17 cellular contexts compared by ENCODE assay signal in the genomic region with DNA sequence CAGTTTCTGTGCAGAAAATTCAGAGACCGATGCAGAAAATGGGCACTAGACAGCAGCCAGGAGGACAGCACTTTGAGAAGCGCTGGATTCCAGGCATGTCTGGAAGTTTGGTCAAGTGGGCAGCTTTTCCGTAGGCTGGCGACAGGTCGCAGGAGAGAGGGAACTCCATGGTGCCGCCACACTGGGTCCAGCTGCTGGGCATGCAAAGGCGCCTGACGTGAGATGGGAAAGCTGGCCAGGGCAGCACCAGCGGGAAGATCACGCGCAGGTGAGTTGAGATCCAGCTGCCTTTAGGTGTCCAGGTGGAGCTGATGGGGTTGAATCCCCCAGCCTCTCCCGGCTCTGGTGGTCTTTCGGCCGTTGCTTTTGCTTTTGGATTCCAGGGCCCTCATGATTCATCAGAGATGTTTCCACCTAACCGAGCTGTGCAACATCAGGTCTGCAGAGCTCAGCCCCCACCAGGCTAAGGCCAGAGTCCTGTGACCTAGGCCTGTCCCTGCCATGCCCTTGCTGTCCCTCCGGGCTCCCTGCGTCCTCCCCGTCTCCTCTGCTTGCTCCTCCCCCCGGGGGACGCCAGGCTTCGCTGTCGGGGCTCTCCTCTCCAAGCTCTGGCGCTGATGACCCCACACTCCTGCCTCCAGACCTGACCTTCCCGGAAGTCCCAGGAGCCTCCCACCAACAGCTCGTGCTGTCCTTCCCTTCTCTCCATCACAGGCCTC.
A peak's percentile ranks its signal among the peaks of the same experiment; 100 is the strongest.
DNase-seq lines count a peak whose midpoint lies in the region; ATAC-seq, FAIRE-seq and TF ChIP-seq lines count a peak whose summit lies in the region.
"Had no signal": no experiment of that assay in that cellular context is flagged by ENCODE, and none has a peak within 500 bp of the region (broad histone marks: within the 10 kb centered on the region; RNA-seq: fewer than 3 reads in every experiment).

No MANE protein-coding gene starts in this region.

- H3T11ph ChIP-seq in H9 (ENCODE audit: low read length), result no peak overlapping the region

- H2BK12ac ChIP-seq in H9 (ENCODE audit: insufficient read length, low read depth, low read length), result no peak overlapping the region

- TF ChIP-seq CTCF in H9 (conservative IDR thresholded peaks at IDR 0.05) (no peak), endodermal cell (conservative IDR thresholded peaks at IDR 0.05) (no peak), progenitor cell of endocrine pancreas (IDR thresholded peaks at IDR 0.05; ENCODE audit: unreplicated experiment) (no peak)

- no peaks in the 10 kb centered on the region for H3K79me2 ChIP-seq in H9 (ENCODE audit: insufficient read depth, low read length)

- DNase-seq in H7 (peak; percentile 49), H9 (no peak), endodermal cell (peak; percentile 35), progenitor cell of endocrine pancreas (ENCODE audit: low spot score, unreplicated experiment) (no peak), frontal cortex (ENCODE audit: low spot score in 2 of 2) (no peak)
- no peak for DNase-seq in stimulated activated CD4-positive, alpha-beta T cell treated with anti-CD3 and anti-CD28 coated beads, Interleukin-15, amount 100 ng/mL, for 24 hours
- DNase-seq: CD4-positive, alpha-beta T cell; DMS79 treated with DMSO at 0.1 percent for 48 hours; NCI-H1105 treated with DMSO at 0.1 percent for 48 hours; NCI-H226; NCI-H510A treated with DMSO at 0.1 percent for 48 hours; NCI-H82; OCI-M1 had no signal

- H4K5ac ChIP-seq in H9 (ENCODE audit: insufficient read length, low read depth, low read length), result no peak overlapping the region

- no peak for ATAC-seq in activated T-helper 17 cell treated with anti-CD3 and anti-CD28 coated beads, Interleukin-2, amount 50 U/mL, for 72 hours (replicated peaks)

- H4K8ac ChIP-seq in H9 (replicated peaks; ENCODE audit: insufficient read length, low read depth, low read length), result no peak overlapping the region

- H4K20me1 ChIP-seq in H9 (ENCODE audit: control insufficient read depth, insufficient read depth, insufficient read length), result no peaks in the 10 kb centered on the region
- H4K20me1 ChIP-seq: BLaER1 had no signal

- H3K9me3 ChIP-seq in H9 (ENCODE audit: control insufficient read depth, low read depth, low read length) (no peaks in the 10 kb centered on the region), endodermal cell (ENCODE audit: control insufficient read depth, low read length) (no peaks in the 10 kb centered on the region)
- H3K9me3 ChIP-seq: Caco-2 had no signal

- H3K36me3 Mint-ChIP-seq in H9 (ENCODE audit: insufficient read depth in 1 of 3, low read depth in 3 of 3) (peaks cover under 1 to 7% (median 2%) of the 10 kb centered on the region in 3 experiments; a peak in 5 of 7 replicates), endodermal cell (ENCODE audit: low read depth) (no peaks in the 10 kb centered on the region), progenitor cell of endocrine pancreas (ENCODE audit: insufficient read depth) (peaks cover 2% of the 10 kb centered on the region)
- H3K36me3 Mint-ChIP-seq in activated T-helper 17 cell treated with anti-CD3 and anti-CD28 coated beads, Interleukin-2, amount 50 U/mL, for 72 hours (ENCODE audit: low read depth), result no peaks in the 10 kb centered on the region
- H3K36me3 Mint-ChIP-seq: IgD-negative memory B cell had no signal

- no peak overlapping the region for H2AFZ ChIP-seq in H9 (ENCODE audit: low read length)

- H2BK15ac ChIP-seq in H9 (ENCODE audit: low read depth, low read length), result no peak overlapping the region

- no peak overlapping the region for H3K9ac ChIP-seq in H9 (ENCODE audit: extremely low read depth, insufficient read length, low read length)
- no peak overlapping the region for H3K9ac ChIP-seq in endodermal cell (ENCODE audit: extremely low read depth, low read length, poor library complexity, severe bottlenecking)
- H3K9ac ChIP-seq: BLaER1 had no signal

- H3K36me3 ChIP-seq in H7 (replicated peaks; ENCODE audit: control insufficient read depth, insufficient read depth, low read length) (no peaks in the 10 kb centered on the region), endodermal cell (ENCODE audit: control insufficient read depth, insufficient read depth, low read length) (no peaks in the 10 kb centered on the region)
- H3K36me3 ChIP-seq: BLaER1 had no signal

- FAIRE-seq in frontal cortex (lab: Jason Lieb, UNC), result no peak

- H3K4me1 Mint-ChIP-seq in H9, result peaks cover 8 to 13% of the 10 kb centered on the region in 2 experiments
- peaks cover 7% of the 10 kb centered on the region for H3K4me1 Mint-ChIP-seq in endodermal cell
- H3K4me1 Mint-ChIP-seq in progenitor cell of endocrine pancreas (ENCODE audit: low read depth), result peaks cover 29% of the 10 kb centered on the region
- no peaks in the 10 kb centered on the region for H3K4me1 Mint-ChIP-seq in activated T-helper 17 cell treated with anti-CD3 and anti-CD28 coated beads, Interleukin-2, amount 50 U/mL, for 72 hours

- H2BK5ac ChIP-seq in H9 (ENCODE audit: insufficient read length, low read length), result no peak overlapping the region

- H3K9me3 Mint-ChIP-seq in H9 (peaks cover 10 to 11% of the 10 kb centered on the region in 2 experiments), endodermal cell (peaks cover 9% of the 10 kb centered on the region), progenitor cell of endocrine pancreas (ENCODE audit: low read depth) (peaks cover 4% of the 10 kb centered on the region)
- H3K9me3 Mint-ChIP-seq in activated T-helper 17 cell treated with anti-CD3 and anti-CD28 coated beads, Interleukin-2, amount 50 U/mL, for 72 hours, result no peaks in the 10 kb centered on the region
- H3K9me3 Mint-ChIP-seq: CD4-positive, alpha-beta T cell had no signal

- no peaks in the 10 kb centered on the region for H3K23me2 ChIP-seq in H9 (ENCODE audit: insufficient read length, low read depth, low read length, poor library complexity, severe bottlenecking)

- peak overlapping the region; percentile 25; the same call in 1 of the 2 replicates for H3K14ac ChIP-seq in H9 (ENCODE audit: insufficient read depth, low read length)

- H3K56ac ChIP-seq in H9 (ENCODE audit: insufficient read length, low read depth, low read length), result no peak overlapping the region

- H3K4me3 ChIP-seq in H7 (ENCODE audit: insufficient read depth, low read depth, low read length), result no peak overlapping the region
- no peak overlapping the region for H3K4me3 ChIP-seq in endodermal cell (ENCODE audit: low read length)
- H3K4me3 ChIP-seq: BLaER1 had no signal

- H3K18ac ChIP-seq in H9 (ENCODE audit: insufficient read length, low read depth, low read length), result no peak overlapping the region

- H3K4ac ChIP-seq in H9 (ENCODE audit: low read depth, low read length), result no peak overlapping the region

- H4K91ac ChIP-seq in H9 (ENCODE audit: insufficient read length, low read depth, low read length), result no peak overlapping the region

- H3K4me2 ChIP-seq in H9 (ENCODE audit: insufficient read depth, insufficient read length, low read length), result no peak overlapping the region
- H3K4me2 ChIP-seq: BLaER1 had no signal

- H3K4me3 Mint-ChIP-seq in H9, result no peak overlapping the region
- H3K4me3 Mint-ChIP-seq in endodermal cell, result no peak overlapping the region
- no peak overlapping the region for H3K4me3 Mint-ChIP-seq in progenitor cell of endocrine pancreas (ENCODE audit: low read depth)
- no peak overlapping the region for H3K4me3 Mint-ChIP-seq in activated T-helper 17 cell treated with anti-CD3 and anti-CD28 coated beads, Interleukin-2, amount 50 U/mL, for 72 hours
- H3K4me3 Mint-ChIP-seq: CD4-positive, alpha-beta T cell had no signal

- H3K79me1 ChIP-seq in H9 (ENCODE audit: insufficient read depth, low read depth, low read length, poor library complexity, severe bottlenecking), result no peaks in the 10 kb centered on the region

- H3K23ac ChIP-seq in H9 (ENCODE audit: insufficient read length, low read depth, low read length), result no peak overlapping the region

- no CpG with 5 or more reads among the region's 25 CpGs for WGBS in H9 (ENCODE audit: extremely low coverage, insufficient read length, low lambda C conversion rate)
- 92 to 94% methylated on average over 18 to 25 of the region's 25 CpGs for WGBS in endodermal cell (ENCODE audit: insufficient coverage in 1 of 2, insufficient read length in 1 of 2), 2 experiments

- no peak overlapping the region for H2BK120ac ChIP-seq in H9 (ENCODE audit: low read depth, low read length, poor library complexity, severe bottlenecking)

- H2AK5ac ChIP-seq in H9 (ENCODE audit: insufficient read length, low read length), result no peak overlapping the region

- H3K27ac Mint-ChIP-seq in H9 (no peak overlapping the region), endodermal cell (no peak overlapping the region), progenitor cell of endocrine pancreas (peak overlapping the region; percentile 21)
- H3K27ac Mint-ChIP-seq in activated T-helper 17 cell treated with anti-CD3 and anti-CD28 coated beads, Interleukin-2, amount 50 U/mL, for 72 hours, result no peak overlapping the region
- H3K27ac Mint-ChIP-seq: CD4-positive, alpha-beta T cell; IgD-negative memory B cell had no signal

- no peak overlapping the region for H3K27ac ChIP-seq in H9 (ENCODE audit: insufficient read length, low read depth, low read length)
- no peak overlapping the region for H3K27ac ChIP-seq in endodermal cell (ENCODE audit: low read depth, low read length)
- H3K27ac ChIP-seq: BLaER1 had no signal

- H3K27me3 ChIP-seq in H7 (ENCODE audit: control insufficient read depth, insufficient read depth, low read length), result no peaks in the 10 kb centered on the region
- no peaks in the 10 kb centered on the region for H3K27me3 ChIP-seq in H9 (ENCODE audit: insufficient read depth, low read length)
- no peaks in the 10 kb centered on the region for H3K27me3 ChIP-seq in endodermal cell (ENCODE audit: control insufficient read depth, insufficient read depth, low read length, poor library complexity, severe bottlenecking)
- H3K27me3 ChIP-seq: BLaER1 had no signal

- no peak overlapping the region for H2BK20ac ChIP-seq in H9 (ENCODE audit: low read depth, low read length, poor library complexity, severe bottlenecking)

- H3K27me3 Mint-ChIP-seq in H9 (ENCODE audit: low read depth) (peaks cover 2% of the 10 kb centered on the region), endodermal cell (ENCODE audit: insufficient read depth) (no peaks in the 10 kb centered on the region), progenitor cell of endocrine pancreas (peaks cover 19% of the 10 kb centered on the region)
- H3K27me3 Mint-ChIP-seq in activated T-helper 17 cell treated with anti-CD3 and anti-CD28 coated beads, Interleukin-2, amount 50 U/mL, for 72 hours, result peaks cover 21% of the 10 kb centered on the region

- H3K4me1 ChIP-seq in H9 (ENCODE audit: insufficient read depth, low read length) (no peaks in the 10 kb centered on the region), endodermal cell (ENCODE audit: control insufficient read depth, insufficient read depth, low read length) (no peaks in the 10 kb centered on the region)
- H3K4me1 ChIP-seq: BLaER1, Caco-2 had no signal

Comparison
In these comparisons a context has a peak if more than half of its experiments do, and no peak if none do; other contexts are left out.
1. DNase-seq: peak in H7 (single experiment) and endodermal cell (single experiment); none in H9 (single experiment), progenitor cell of endocrine pancreas (single experiment), frontal cortex (0 of 2) and stimulated activated CD4-positive, alpha-beta T cell treated with anti-CD3 and anti-CD28 coated beads, Interleukin-15, amount 100 ng/mL, for 24 hours (single experiment).